In genomic region chr13:99431927-99432636, GRCh38 we compare ENCODE assay signal across 8 cellular contexts.
A peak's percentile ranks its signal among the peaks of the same experiment; 100 is the strongest.
DNase-seq lines count a peak whose midpoint lies in the region; ATAC-seq, FAIRE-seq and TF ChIP-seq lines count a peak whose summit lies in the region.

No MANE protein-coding gene starts in this region.

- H2AFZ ChIP-seq in HepG2 (ENCODE audit: low read length), result no peak overlapping the region

- H3K4me1 ChIP-seq in HepG2 (ENCODE audit: insufficient read depth, low read length), result peaks cover 40% of the 10 kb centered on the region
- H3K4me1 ChIP-seq in small intestine (ENCODE audit: control insufficient read depth in 2 of 2, insufficient read depth in 1 of 2, low read depth in 1 of 2, low read length in 1 of 2), result peaks cover 0 to 2% of the 10 kb centered on the region in 2 donors

- no peak; the same call in 1 of the 2 replicates for TF ChIP-seq CTCF in HepG2 (CRISPR knock-in tag; IDR thresholded peaks at IDR 0.05)

- DNase-seq in RPMI8226 (peak; percentile 46), HepG2 (ENCODE audit: low spot score) (no peak), left colon (no peak), DMS153 (lab: John Stamatoyannopoulos, UW) (no peak), small intestine (no peak)
- no peak for DNase-seq in stimulated activated CD4-positive, alpha-beta T cell treated with anti-CD3 and anti-CD28 coated beads, Interleukin-4, amount 100 ng/mL, for 1 hour

- peak; percentile 32 for FAIRE-seq in HepG2 (lab: Jason Lieb, UNC)
- FAIRE-seq in small intestine (lab: Jason Lieb, UNC), result no peak

- peak overlapping the region; percentile 34 to 65 (median 37); a peak in 4 of 6 replicates for H3K4me3 ChIP-seq in HepG2 (replicated peaks in 1 of 3; ENCODE audit: insufficient read depth in 1 of 3, low read depth in 2 of 3, low read length in 3 of 3)
- no peak overlapping the region for H3K4me3 ChIP-seq in small intestine (ENCODE audit: low read depth in 1 of 2, low read length in 2 of 2)

- TF ChIP-seq EP300 in HepG2 (IDR thresholded peaks at IDR 0.05; ENCODE audit: low read depth in 2 of 2, low read length in 2 of 2), result no peak
- TF ChIP-seq EP300 in HepG2 (CRISPR knock-in tag; IDR thresholded peaks at IDR 0.05; ENCODE audit: borderline replicate concordance), result no peak

- no peak overlapping the region for H3K27ac ChIP-seq in HepG2 (ENCODE audit: extremely low read length, insufficient read depth, low read length)
- H3K27ac ChIP-seq in small intestine (ENCODE audit: low read depth in 1 of 2, low read length in 1 of 2), result peak overlapping the region in 1 of 2 donors; percentile 72

- H3K9me3 ChIP-seq in HepG2 (ENCODE audit: low read length) (no peaks in the 10 kb centered on the region), small intestine (ENCODE audit: control insufficient read depth, low read depth) (no peaks in the 10 kb centered on the region)

- 26% methylated on average over 12 of the region's 18 CpGs for WGBS in HepG2 (ENCODE audit: low lambda C conversion rate)
- WGBS in small intestine, 3 donors, result 68 to 85% (median 72%) methylated on average over 18 of the region's 18 CpGs

- H3K9ac ChIP-seq in HepG2 (ENCODE audit: insufficient read depth, low read depth, low read length), result peak overlapping the region; percentile 41; the same call in 1 of the 2 replicates

- H3K4me2 ChIP-seq in HepG2 (ENCODE audit: low read depth, low read length), result peak overlapping the region; percentile 90

- no TSS peak for BruUV-seq in HepG2 (replicated peaks; lab: Mats Ljungman, UMichigan)

- ATAC-seq in GM18858 (IDR thresholded peaks at IDR 0.05; ENCODE audit: unreplicated experiment) (peak; percentile 20), HG02678 (IDR thresholded peaks at IDR 0.05; ENCODE audit: unreplicated experiment) (peak; percentile 23), HepG2 (peak; percentile 1; the same call in 1 of the 3 replicates), left colon (no peak)

- intact Hi-C loops in HepG2 (cut with micrococcal nuclease; ENCODE audit: unreplicated experiment), result no loop called here
- intact Hi-C loops in left colon (cut with DNase I, micrococcal nuclease), result loop anchor here in 1 of 2 donors (10.0 kb wide), 1 partner anchor 257 kb away; no protein-coding TSS in a partner anchor

- no peak for TF ChIP-seq RAD21 in HepG2 (CRISPR knock-in tag; IDR thresholded peaks at IDR 0.05)

- in situ Hi-C loops in HepG2 (cut with HindIII; ENCODE audit: extremely low pct_ligation_motif_present, low pct_unique_long_range_greater_than_20kb), result loop anchor here (10.0 kb wide), 1 partner anchor 167 kb away; no protein-coding TSS in a partner anchor

- CTCF ChIA-PET in HepG2 (lab: Yijun Ruan, JAX; ENCODE audit: low intra/inter-chr PET ratio, low total read pairs), result no interaction called here

- no peak for TF ChIP-seq POLR2A in HepG2 (IDR thresholded peaks at IDR 0.05; ENCODE audit: insufficient read depth in 1 of 2, low read depth in 2 of 2, low read length in 2 of 2)

- no peaks in the 10 kb centered on the region for H4K20me1 ChIP-seq in HepG2 (ENCODE audit: insufficient read depth, low read length)

- H3K36me3 ChIP-seq in HepG2 (replicated peaks in 1 of 2; ENCODE audit: control insufficient read depth in 1 of 2, insufficient read depth in 2 of 2, low read length in 2 of 2), result no peaks in the 10 kb centered on the region
- no peaks in the 10 kb centered on the region for H3K36me3 ChIP-seq in small intestine (ENCODE audit: control insufficient read depth in 2 of 2, insufficient read depth in 2 of 2, low read length in 2 of 2)

- POLR2A ChIA-PET in HepG2 (lab: Yijun Ruan, JAX), result no interaction called here

- H3K27me3 ChIP-seq in HepG2 (ENCODE audit: control insufficient read depth in 1 of 2, insufficient read depth in 2 of 2, low read length in 2 of 2) (no peaks in the 10 kb centered on the region; a peak in 1 of 5 replicates), small intestine (ENCODE audit: control insufficient read depth in 2 of 2, insufficient read depth in 2 of 2, low read length in 2 of 2) (no peaks in the 10 kb centered on the region)

- H3K79me2 ChIP-seq in HepG2 (ENCODE audit: insufficient read depth, low read length), result no peaks in the 10 kb centered on the region

TF ChIP-seq in HepG2, 621 proteins besides CTCF, POLR2A, EP300 and RAD21 (continues in another document):
- no peak for TF ChIP-seq ZNF639 (CRISPR knock-in tag; conservative IDR thresholded peaks at IDR 0.05)
- TF ChIP-seq BHLHE40 (IDR thresholded peaks at IDR 0.05; ENCODE audit: low read length), result peak; percentile 39; the same call in 1 of the 2 replicates
- TF ChIP-seq, protein P1, sequence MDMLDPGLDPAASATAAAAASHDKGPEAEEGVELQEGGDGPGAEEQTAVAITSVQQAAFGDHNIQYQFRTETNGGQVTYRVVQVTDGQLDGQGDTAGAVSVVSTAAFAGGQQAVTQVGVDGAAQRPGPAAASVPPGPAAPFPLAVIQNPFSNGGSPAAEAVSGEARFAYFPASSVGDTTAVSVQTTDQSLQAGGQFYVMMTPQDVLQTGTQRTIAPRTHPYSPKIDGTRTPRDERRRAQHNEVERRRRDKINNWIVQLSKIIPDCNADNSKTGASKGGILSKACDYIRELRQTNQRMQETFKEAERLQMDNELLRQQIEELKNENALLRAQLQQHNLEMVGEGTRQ (IDR thresholded peaks at IDR 0.05; ENCODE audit: low read depth, low read length), result 0 out of 2 replicates have a peak, but pooled peaks have one; percentile 33
- TF ChIP-seq, protein P1 (CRISPR knock-in tag; IDR thresholded peaks at IDR 0.05; ENCODE audit: borderline replicate concordance), result peak; percentile 42; the same call in 1 of the 2 replicates
- TF ChIP-seq ZNF264 (CRISPR knock-in tag; IDR thresholded peaks at IDR 0.05), result no peak
- no peak for TF ChIP-seq DR1 (CRISPR knock-in tag; IDR thresholded peaks at IDR 0.05)
- TF ChIP-seq ZNF567 (CRISPR knock-in tag; IDR thresholded peaks at IDR 0.05; ENCODE audit: borderline replicate concordance), result no peak
- 0 out of 3 replicates have a peak, but pooled peaks have one; percentile 27 for TF ChIP-seq MXI1 (IDR thresholded peaks at IDR 0.05; ENCODE audit: borderline replicate concordance, low read depth, low read length)
- no peak for TF ChIP-seq ARID4A (CRISPR knock-in tag; IDR thresholded peaks at IDR 0.05; ENCODE audit: borderline replicate concordance)
- no peak for TF ChIP-seq ZNF850 (CRISPR knock-in tag; conservative IDR thresholded peaks at IDR 0.05)
- no peak for TF ChIP-seq ZNF788 (CRISPR knock-in tag; IDR thresholded peaks at IDR 0.05; ENCODE audit: borderline replicate concordance)
- 0 out of 2 replicates have a peak, but pooled peaks have one; percentile 15 for TF ChIP-seq ZNF766 (CRISPR knock-in tag; IDR thresholded peaks at IDR 0.05; ENCODE audit: borderline replicate concordance)

Comparison
In these comparisons a context has a peak if more than half of its experiments do, and no peak if none do; other contexts are left out.
1. H3K4me3 ChIP-seq: peak in HepG2 (3 of 3); none in small intestine (0 of 2).